In the genomic region with DNA sequence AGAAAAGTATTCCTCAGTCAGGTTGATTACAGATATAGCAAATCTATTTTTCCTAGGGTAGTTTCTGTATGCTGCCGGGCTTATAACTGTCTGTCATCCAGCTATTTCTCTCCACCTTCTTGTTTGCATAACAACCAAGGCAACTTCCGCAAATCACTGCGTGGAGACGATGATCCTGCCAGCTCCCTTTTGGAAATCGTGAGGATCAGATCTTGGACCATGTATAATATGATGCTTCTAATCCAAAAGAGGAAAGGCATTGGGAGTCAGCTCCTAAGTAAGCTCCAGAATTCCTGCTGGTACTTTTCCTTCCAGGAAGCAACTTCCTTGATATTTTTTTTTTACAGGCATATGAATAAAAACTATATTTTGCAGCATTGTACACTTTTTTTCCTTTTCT, we compare ENCODE assay signal across 10 cellular contexts. TPM values are rescaled to one million over a fixed set of nuclear protein-coding genes. Genes with fewer than 3 reads are reported as not detected.
DNase-seq lines count a peak whose midpoint lies in the region; ATAC-seq, FAIRE-seq and TF ChIP-seq lines count a peak whose summit lies in the region.
"Had no signal": no experiment of that assay in that cellular context is flagged by ENCODE, and none has a peak within 500 bp of the region (broad histone marks: within the 10 kb centered on the region; RNA-seq: fewer than 3 reads in every experiment).

No MANE protein-coding gene starts in this region.

- H3K4me2 ChIP-seq in smooth muscle cell, result peak overlapping the region; percentile 71

- no peaks in the 10 kb centered on the region for H3F3A ChIP-seq in smooth muscle cell (ENCODE audit: low read depth)

- H3K27ac ChIP-seq in smooth muscle cell (ENCODE audit: low read depth), result no peak overlapping the region

- H3K4me3 ChIP-seq in HFF-Myc (replicated peaks; ENCODE audit: low read depth, low read length), result peak overlapping the region; percentile 51; the same call in 1 of the 2 replicates
- H3K4me3 ChIP-seq in bronchial epithelial cell (ENCODE audit: low read depth, low read length), result no peak overlapping the region
- H3K4me3 ChIP-seq in smooth muscle cell, result peak overlapping the region; percentile 37

- no peak for FAIRE-seq in bronchial epithelial cell (lab: Jason Lieb, UNC)
- peak; percentile 90 for FAIRE-seq in islet of Langerhans (lab: Jason Lieb, UNC)

- ATAC-seq in GM21381 (IDR thresholded peaks at IDR 0.05; ENCODE audit: unreplicated experiment), result no peak
- ATAC-seq: T-cell had no signal

- peaks cover 7% of the 10 kb centered on the region for H3K79me2 ChIP-seq in smooth muscle cell (ENCODE audit: low read depth)

- no peaks in the 10 kb centered on the region for H3K9me3 ChIP-seq in smooth muscle cell (replicated peaks; ENCODE audit: low read depth)

- DNase-seq in HFF-Myc (ENCODE audit: extremely low read depth, low read depth), result no peak
- DNase-seq in bronchial epithelial cell (ENCODE audit: low read depth), result peak; percentile 33
- no peak for DNase-seq in smooth muscle cell (lab: John Stamatoyannopoulos, UW; ENCODE audit: unreplicated experiment)
- DNase-seq in central memory CD4-positive, alpha-beta T cell, result no peak
- DNase-seq in activated CD4-positive, alpha-beta T cell treated with anti-CD3 and anti-CD28 coated beads, Interleukin-2, amount 50 U/mL, for 1 hour, result no peak
- no peak for DNase-seq in GM10266 (ENCODE audit: extremely low spot score)
- DNase-seq: NCI-H1694, T-cell had no signal

- H3K27me3 ChIP-seq in bronchial epithelial cell (ENCODE audit: control insufficient read depth, insufficient read depth, low read length), result no peaks in the 10 kb centered on the region
- H3K27me3 ChIP-seq in smooth muscle cell (ENCODE audit: low read depth), result no peaks in the 10 kb centered on the region

- no peaks in the 10 kb centered on the region for H3K36me3 ChIP-seq in bronchial epithelial cell (ENCODE audit: control insufficient read depth, insufficient read depth, low read length)
- no peaks in the 10 kb centered on the region for H3K36me3 ChIP-seq in smooth muscle cell (ENCODE audit: low read depth)

- TF ChIP-seq CTCF in HFF-Myc (IDR thresholded peaks at IDR 0.05; ENCODE audit: low read depth, low read length, missing control alignments) (no peak), bronchial epithelial cell (IDR thresholded peaks at IDR 0.05; ENCODE audit: insufficient read depth, low read length, severe bottlenecking) (no peak), smooth muscle cell (IDR thresholded peaks at IDR 0.05; ENCODE audit: borderline replicate concordance, insufficient read depth, poor library complexity, severe bottlenecking) (no peak), GM10266 (IDR thresholded peaks at IDR 0.05; ENCODE audit: control insufficient read depth, insufficient read depth, low read depth, missing control alignments) (no peak)

- peaks cover 8% of the 10 kb centered on the region for H3K4me1 ChIP-seq in smooth muscle cell (ENCODE audit: low read depth)

- 49% methylated on average over 5 of the region's 5 CpGs for WGBS in smooth muscle cell (ENCODE audit: low lambda C conversion rate)

- H3K9ac ChIP-seq in smooth muscle cell (ENCODE audit: low read depth), result no peak overlapping the region

- peak overlapping the region; percentile 26 for H2AFZ ChIP-seq in smooth muscle cell (ENCODE audit: low read depth)

- no peaks in the 10 kb centered on the region for H4K20me1 ChIP-seq in smooth muscle cell (ENCODE audit: low read depth)

RNA-seq across cellular contexts. Expression of gene RGS4, which starts 0.4 kb away (rescaled TPM):
- total RNA-seq in bronchial epithelial cell, result under 0.01 TPM in 1 of 2 replicates, not detected in the other
- total RNA-seq in smooth muscle cell, result 35.8 and 50.6 TPM in 2 replicates
- 6.2 and 16.0 TPM in 2 replicates for polyA plus RNA-seq in smooth muscle cell
- total RNA-seq: T-cell had no signal

Comparison
In these comparisons a context has a peak if more than half of its experiments do, and no peak if none do; other contexts are left out.
1. RNA of gene RGS4, which starts 0.4 kb away (total RNA-seq): 35.8 to 50.6 TPM in smooth muscle cell; under 0.01 TPM in bronchial epithelial cell; every median in the first group is over 10 times any median in the second.